In genomic region chr14:91228112-91229004, GRCh38 we compare ENCODE assay signal across 8 cellular contexts. TPM values are rescaled to one million over a fixed set of nuclear protein-coding genes. Genes with fewer than 3 reads are reported as not detected.
DNase-seq lines count a peak whose midpoint lies in the region; ATAC-seq and TF ChIP-seq lines count a peak whose summit lies in the region.

No MANE protein-coding gene starts in this region.

- POLR2A ChIA-PET in AG04450 (lab: Yijun Ruan, JAX): no interaction called here

- TF ChIP-seq CTCF in AG04450 (IDR thresholded peaks at IDR 0.05; ENCODE audit: low read depth, low read length) (no peak), right atrium auricular region (IDR thresholded peaks at IDR 0.05) (no peak)

- CTCF ChIA-PET in AG04450 (lab: Charles Lee): no interaction called here

- ATAC-seq in GM19467 (IDR thresholded peaks at IDR 0.05; ENCODE audit: unreplicated experiment): peak; percentile 72
- ATAC-seq in HG03565 (IDR thresholded peaks at IDR 0.05; ENCODE audit: unreplicated experiment): peak; percentile 67

- H3K4me1 ChIP-seq in right atrium auricular region: peaks cover 0 to 7% of the 10 kb centered on the region in 2 donors

- peak overlapping the region; percentile 31 for H3K27ac ChIP-seq in AG04450 (ENCODE audit: low read depth, low read length)
- H3K27ac ChIP-seq in right atrium auricular region: no peak overlapping the region

- no peak overlapping the region for H3K4me3 ChIP-seq in AG04450 (ENCODE audit: low read depth, low read length)
- no peak overlapping the region for H3K4me3 ChIP-seq in right atrium auricular region

- DNase-seq in AG04450 (ENCODE audit: low read depth, low spot score) (no peak), germinal center (ENCODE audit: low spot score) (peak; percentile 65), right atrium auricular region (ENCODE audit: low spot score) (no peak), OCI-M1 (lab: John Stamatoyannopoulos, UW) (no peak)
- peak; percentile 89 for DNase-seq in activated CD8-positive, alpha-beta memory T cell treated with anti-CD3 and anti-CD28 coated beads, Interleukin-2, amount 50 U/mL, for 48 hours
- DNase-seq in stimulated activated CD8-positive, alpha-beta memory T cell treated with anti-CD3 and anti-CD28 coated beads, Interleukin-4, amount 100 ng/mL, for 48 hours: peak; percentile 88

- peaks cover 24% of the 10 kb centered on the region for H3K36me3 ChIP-seq in right atrium auricular region

- H3K27me3 ChIP-seq in AG04450 (ENCODE audit: control insufficient read depth, insufficient read depth, low read length) (no peaks in the 10 kb centered on the region), right atrium auricular region (no peaks in the 10 kb centered on the region)

- H3K9me3 ChIP-seq in AG04450 (ENCODE audit: control insufficient read depth, insufficient read depth, low read length) (peaks cover 5% of the 10 kb centered on the region), right atrium auricular region (no peaks in the 10 kb centered on the region)

RNA-seq across cellular contexts. Expression of gene GPR68, which starts 16.1 kb away (rescaled TPM):
- polyA plus RNA-seq in AG04450 (2011; rRNA removed): 0.83 and 1.4 TPM in 2 replicates
- polyA minus RNA-seq in AG04450 (2011; rRNA and poly(A)+ RNA removed): 0.52 and 1.7 TPM in 2 replicates
- 1 to 10 TPM in 1 of 2 donors, under 1 TPM in 1; 0.55 to 1.4 TPM for total RNA-seq in right atrium auricular region

Comparison
In these comparisons a context has a peak if more than half of its experiments do, and no peak if none do; other contexts are left out.
1. DNase-seq: peak in activated CD8-positive, alpha-beta memory T cell treated with anti-CD3 and anti-CD28 coated beads, Interleukin-2, amount 50 U/mL, for 48 hours (single experiment), germinal center (single experiment) and stimulated activated CD8-positive, alpha-beta memory T cell treated with anti-CD3 and anti-CD28 coated beads, Interleukin-4, amount 100 ng/mL, for 48 hours (single experiment); none in AG04450 (single experiment), right atrium auricular region (single experiment) and OCI-M1 (single experiment).